11 cellular contexts compared by ENCODE assay signal in genomic region chr17:7100641-7101379, GRCh38. TPM values are rescaled to one million over a fixed set of nuclear protein-coding genes. Genes with fewer than 3 reads are reported as not detected.
"Had no signal": no experiment of that assay in that cellular context is flagged by ENCODE, and none has a peak within 500 bp of the region (broad histone marks: within the 10 kb centered on the region; RNA-seq: fewer than 3 reads in every experiment).

No MANE protein-coding gene starts in this region.

RNA-seq across cellular contexts. Expression of gene ASGR2, which starts 13.8 kb away (rescaled TPM):
- total RNA-seq: activated B cell treated with CpG ODN at 0.5 μM for 24 hours; activated CD4-positive, alpha-beta memory T cell treated with anti-CD3 and anti-CD28 coated beads for 36 hours; activated T-helper 1 cell treated with anti-CD3 and anti-CD28 coated beads, Interleukin-12 subunit alpha, Interleukin-12 subunit beta, Interleukin-2, Interleukin-4 antibody, amounts not matched to agents 30 ng/mL and 10 ng/mL and 1 ng/mL, durations not matched to agents 14 hours and 24 hours and 36 hours; bronchial epithelial cell; K562; M059J; PC-3; Peyer's patch; SK-MEL-5 had no signal
- polyA plus RNA-seq: K562 had no signal

RNA-seq across cellular contexts. Expression of gene CLEC10A, which starts 20.8 kb away (rescaled TPM):
- total RNA-seq: activated B cell treated with CpG ODN at 0.5 μM for 24 hours; activated CD4-positive, alpha-beta memory T cell treated with anti-CD3 and anti-CD28 coated beads for 36 hours; activated T-cell treated with anti-CD3 and anti-CD28 coated beads, Interleukin-2, amount 50 U/mL, for 4 hours; activated T-helper 1 cell treated with anti-CD3 and anti-CD28 coated beads, Interleukin-12 subunit alpha, Interleukin-12 subunit beta, Interleukin-2, Interleukin-4 antibody, amounts not matched to agents 30 ng/mL and 10 ng/mL and 1 ng/mL, durations not matched to agents 14 hours and 24 hours and 36 hours; bronchial epithelial cell; M059J; PC-3; SK-MEL-5; T-cell had no signal

RNA-seq across cellular contexts. Expression of gene SLC16A11, which starts 56.9 kb away (rescaled TPM):
- total RNA-seq: bronchial epithelial cell, K562, M059J, PC-3, SK-MEL-5 had no signal
- polyA plus RNA-seq: K562 had no signal
